Comparison of ENCODE assay signal across 9 cellular contexts in the genomic region with DNA sequence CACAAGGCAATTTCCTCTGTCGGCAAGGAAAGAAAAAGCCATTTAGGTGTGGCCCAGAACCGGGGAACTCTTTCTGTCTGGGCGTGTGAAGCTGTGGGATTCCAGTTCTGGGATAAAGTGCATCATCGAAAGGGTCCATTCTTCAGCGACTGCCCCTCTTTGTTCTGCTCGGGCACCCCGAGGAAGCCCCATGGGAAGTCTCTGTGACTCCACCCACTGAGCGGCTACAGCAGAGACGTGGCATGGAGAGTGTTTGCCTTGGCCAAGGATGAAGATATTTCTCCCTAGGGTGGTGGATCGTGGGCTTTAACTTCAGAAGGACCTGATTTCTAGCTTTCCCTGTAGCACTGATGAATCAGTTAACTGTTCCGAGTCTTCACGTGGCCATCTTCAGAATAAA.
"Had no signal": no experiment of that assay in that cellular context is flagged by ENCODE, and none has a peak within 500 bp of the region (broad histone marks: within the 10 kb centered on the region; RNA-seq: fewer than 3 reads in every experiment).

No MANE protein-coding gene starts in this region.

- ATAC-seq: HCT116, HepG2 had no signal

- H3K36me3 ChIP-seq: HAP-1 had no signal

- H3K4me1 ChIP-seq: HAP-1 had no signal

- H3K27ac ChIP-seq: GM23248, HL-60 had no signal

- H3K27me3 Mint-ChIP-seq: IgD-negative memory B cell had no signal

- H3K9ac ChIP-seq: GM23248 had no signal

- H3K9me3 ChIP-seq: HAP-1 had no signal

- H3K27ac Mint-ChIP-seq: HFFc6 had no signal

- H3K4me3 Mint-ChIP-seq: HFFc6 had no signal

- H3K4me3 ChIP-seq: GM23248, HAP-1 had no signal

- DNase-seq: GM23248, GOT3, H7, HFFc6 had no signal
